Comparison of ENCODE assay signal across 8 cellular contexts in genomic region chr2:112690853-112691390, GRCh38. TPM values are rescaled to one million over a fixed set of nuclear protein-coding genes. Genes with fewer than 3 reads are reported as not detected.
DNase-seq lines count a peak whose midpoint lies in the region; ATAC-seq and TF ChIP-seq lines count a peak whose summit lies in the region.

No MANE protein-coding gene starts in this region.

- POLR2A ChIA-PET in RWPE1 (lab: Yijun Ruan, JAX; ENCODE audit: low non-redundant PET), result no interaction called here

- intact Hi-C loops in transverse colon (cut with DNase I; ENCODE audit: low total_unique reads), result no loop called here

- in situ Hi-C loops in transverse colon (cut with MboI; ENCODE audit: low pct_ligation_motif_present in 1 of 4, low pct_unique_long_range_greater_than_20kb in 1 of 4, low sequenced_read_pairs in 3 of 4), result loop anchor here in 1 of 4 donors (10.0 kb wide), 1 partner anchor 66 kb away; no protein-coding TSS in a partner anchor

- TF ChIP-seq CTCF in GM12864 (IDR thresholded peaks at IDR 0.05; ENCODE audit: low read depth, low read length, missing control alignments), result peak; percentile 81
- peak; percentile 29 for TF ChIP-seq CTCF in RWPE1 (conservative IDR thresholded peaks at IDR 0.05; ENCODE audit: low read depth)
- TF ChIP-seq CTCF in fibroblast of villous mesenchyme (IDR thresholded peaks at IDR 0.05; ENCODE audit: insufficient read depth, low read depth, low read length), result peak; percentile 73
- TF ChIP-seq CTCF in omental fat pad (IDR thresholded peaks at IDR 0.05), result no peak
- TF ChIP-seq CTCF in transverse colon (IDR thresholded peaks at IDR 0.05), result peak; percentile 61 to 89 (median 64)

- H3K27me3 ChIP-seq in transverse colon, result no peaks in the 10 kb centered on the region

- no peak for TF ChIP-seq POLR2A in transverse colon (IDR thresholded peaks at IDR 0.05)

- DNase-seq in GM12864 (ENCODE audit: low read depth) (no peak), RWPE1 (ENCODE audit: low spot score) (peak; percentile 60), fibroblast of villous mesenchyme (ENCODE audit: low read depth) (peak; percentile 66), omental fat pad (ENCODE audit: low spot score) (no peak), transverse colon (peak; percentile 73)
- DNase-seq in activated T-helper 1 cell treated with anti-CD3 and anti-CD28 coated beads, Interleukin-2, amount 50 U/mL, for 16 hours (ENCODE audit: low read depth in 1 of 2, low spot score in 1 of 2), result peak; percentile 35 to 39

- no peaks in the 10 kb centered on the region for H3K36me3 ChIP-seq in transverse colon

- CTCF ChIA-PET in RWPE1 (lab: Yijun Ruan, JAX), result no interaction called here

- peak overlapping the region; percentile 47 for H3K27ac ChIP-seq in RWPE1
- H3K27ac ChIP-seq in transverse colon, result peak overlapping the region in 1 of 4 donors; percentile 17

- 29 to 50% methylated on average over 3 to 9 of the region's 9 CpGs for WGBS in transverse colon (ENCODE audit: low coverage in 1 of 2), 2 donors

- peaks cover 0 to 35% (median 8%) of the 10 kb centered on the region in 4 donors for H3K4me1 ChIP-seq in transverse colon

- ATAC-seq in HG03280 (IDR thresholded peaks at IDR 0.05; ENCODE audit: unreplicated experiment) (peak; percentile 53), omental fat pad (ENCODE audit: low FRiP score) (peak; percentile 42), GM19463 (IDR thresholded peaks at IDR 0.05; ENCODE audit: unreplicated experiment) (no peak)

- H3K4me3 ChIP-seq in GM12864 (ENCODE audit: low read depth, low read length) (no peak overlapping the region), fibroblast of villous mesenchyme (ENCODE audit: low read depth, low read length) (no peak overlapping the region), transverse colon (peak overlapping the region in 1 of 4 donors; percentile 25)

- no peak for TF ChIP-seq EP300 in transverse colon (IDR thresholded peaks at IDR 0.05; ENCODE audit: low read depth)

- no peaks in the 10 kb centered on the region for H3K9me3 ChIP-seq in transverse colon

RNA-seq across cellular contexts. Expression of gene NT5DC4, which starts 29.9 kb away (rescaled TPM):
- total RNA-seq in fibroblast of villous mesenchyme, result not detected in 2 replicates
- under 1 TPM in 1 of 4 donors, not detected in 3; 0.56 TPM for total RNA-seq in omental fat pad
- total RNA-seq in transverse colon, result not detected

RNA-seq across cellular contexts. Expression of gene SLC20A1, which starts 45.2 kb away (rescaled TPM):
- total RNA-seq in fibroblast of villous mesenchyme (66.0 and 96.3 TPM in 2 replicates), omental fat pad (100 to 1,000 TPM in 2 of 4 donors, 10 to 100 TPM in 2; 33.1 to 299 (median 88.2) TPM), transverse colon (100 to 1,000 TPM in 3 of 4 donors, 1 to 10 TPM in 1; 9.4 to 173 (median 148) TPM)

Comparison
In these comparisons a context has a peak if more than half of its experiments do, and no peak if none do; other contexts are left out.
1. DNase-seq: peak in RWPE1 (single experiment), activated T-helper 1 cell treated with anti-CD3 and anti-CD28 coated beads, Interleukin-2, amount 50 U/mL, for 16 hours (2 of 2), fibroblast of villous mesenchyme (single experiment) and transverse colon (single experiment); none in GM12864 (single experiment) and omental fat pad (single experiment).
2. CTCF ChIP-seq: peak in GM12864 (single experiment), RWPE1 (single experiment), fibroblast of villous mesenchyme (single experiment) and transverse colon (5 of 5); none in omental fat pad (0 of 3).